Comparison of ENCODE assay signal across 1 cellular context in the genomic region with DNA sequence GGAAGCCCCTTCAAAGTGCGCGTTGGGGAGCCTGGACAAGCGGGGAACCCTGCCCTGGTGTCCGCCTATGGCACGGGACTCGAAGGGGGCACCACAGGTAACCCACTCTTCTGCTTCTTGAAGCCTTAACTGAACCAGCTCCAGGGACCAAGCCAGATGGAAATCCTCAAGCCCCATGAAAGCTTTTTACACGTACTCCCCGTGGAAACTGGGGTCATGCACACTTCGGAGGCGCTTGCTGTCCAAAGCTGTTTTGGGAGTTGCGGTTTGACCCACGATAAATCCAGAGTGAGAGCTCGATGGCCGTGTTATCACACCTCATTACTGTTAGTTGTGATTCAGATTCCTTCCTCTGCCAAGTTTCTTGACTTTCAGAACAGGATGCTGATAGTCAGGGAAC.
TF ChIP-seq lines count a peak whose summit lies in the region.

No MANE protein-coding gene starts in this region.

TF ChIP-seq in WTC11, 78 proteins besides CTCF, POLR2A, EP300 and RAD21 (continued from another document):
- TF ChIP-seq, protein P1, sequence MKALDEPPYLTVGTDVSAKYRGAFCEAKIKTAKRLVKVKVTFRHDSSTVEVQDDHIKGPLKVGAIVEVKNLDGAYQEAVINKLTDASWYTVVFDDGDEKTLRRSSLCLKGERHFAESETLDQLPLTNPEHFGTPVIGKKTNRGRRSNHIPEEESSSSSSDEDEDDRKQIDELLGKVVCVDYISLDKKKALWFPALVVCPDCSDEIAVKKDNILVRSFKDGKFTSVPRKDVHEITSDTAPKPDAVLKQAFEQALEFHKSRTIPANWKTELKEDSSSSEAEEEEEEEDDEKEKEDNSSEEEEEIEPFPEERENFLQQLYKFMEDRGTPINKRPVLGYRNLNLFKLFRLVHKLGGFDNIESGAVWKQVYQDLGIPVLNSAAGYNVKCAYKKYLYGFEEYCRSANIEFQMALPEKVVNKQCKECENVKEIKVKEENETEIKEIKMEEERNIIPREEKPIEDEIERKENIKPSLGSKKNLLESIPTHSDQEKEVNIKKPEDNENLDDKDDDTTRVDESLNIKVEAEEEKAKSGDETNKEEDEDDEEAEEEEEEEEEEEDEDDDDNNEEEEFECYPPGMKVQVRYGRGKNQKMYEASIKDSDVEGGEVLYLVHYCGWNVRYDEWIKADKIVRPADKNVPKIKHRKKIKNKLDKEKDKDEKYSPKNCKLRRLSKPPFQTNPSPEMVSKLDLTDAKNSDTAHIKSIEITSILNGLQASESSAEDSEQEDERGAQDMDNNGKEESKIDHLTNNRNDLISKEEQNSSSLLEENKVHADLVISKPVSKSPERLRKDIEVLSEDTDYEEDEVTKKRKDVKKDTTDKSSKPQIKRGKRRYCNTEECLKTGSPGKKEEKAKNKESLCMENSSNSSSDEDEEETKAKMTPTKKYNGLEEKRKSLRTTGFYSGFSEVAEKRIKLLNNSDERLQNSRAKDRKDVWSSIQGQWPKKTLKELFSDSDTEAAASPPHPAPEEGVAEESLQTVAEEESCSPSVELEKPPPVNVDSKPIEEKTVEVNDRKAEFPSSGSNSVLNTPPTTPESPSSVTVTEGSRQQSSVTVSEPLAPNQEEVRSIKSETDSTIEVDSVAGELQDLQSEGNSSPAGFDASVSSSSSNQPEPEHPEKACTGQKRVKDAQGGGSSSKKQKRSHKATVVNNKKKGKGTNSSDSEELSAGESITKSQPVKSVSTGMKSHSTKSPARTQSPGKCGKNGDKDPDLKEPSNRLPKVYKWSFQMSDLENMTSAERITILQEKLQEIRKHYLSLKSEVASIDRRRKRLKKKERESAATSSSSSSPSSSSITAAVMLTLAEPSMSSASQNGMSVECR (CRISPR knock-in tag; IDR thresholded peaks at IDR 0.05; ENCODE audit: borderline replicate concordance), result no peak
- no peak for TF ChIP-seq ZNF396 (CRISPR knock-in tag; IDR thresholded peaks at IDR 0.05; ENCODE audit: borderline replicate concordance)
- TF ChIP-seq JAZF1 (CRISPR knock-in tag; IDR thresholded peaks at IDR 0.05), result no peak
- TF ChIP-seq ATF1 (CRISPR knock-in tag; IDR thresholded peaks at IDR 0.05), result no peak
- TF ChIP-seq, protein P2, sequence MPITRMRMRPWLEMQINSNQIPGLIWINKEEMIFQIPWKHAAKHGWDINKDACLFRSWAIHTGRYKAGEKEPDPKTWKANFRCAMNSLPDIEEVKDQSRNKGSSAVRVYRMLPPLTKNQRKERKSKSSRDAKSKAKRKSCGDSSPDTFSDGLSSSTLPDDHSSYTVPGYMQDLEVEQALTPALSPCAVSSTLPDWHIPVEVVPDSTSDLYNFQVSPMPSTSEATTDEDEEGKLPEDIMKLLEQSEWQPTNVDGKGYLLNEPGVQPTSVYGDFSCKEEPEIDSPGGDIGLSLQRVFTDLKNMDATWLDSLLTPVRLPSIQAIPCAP (CRISPR knock-in tag; IDR thresholded peaks at IDR 0.05), result no peak
- TF ChIP-seq TP53 (CRISPR knock-in tag; IDR thresholded peaks at IDR 0.05), result no peak
- no peak for TF ChIP-seq ERG (CRISPR knock-in tag; IDR thresholded peaks at IDR 0.05)
- TF ChIP-seq GTF2I (CRISPR knock-in tag; conservative IDR thresholded peaks at IDR 0.05), result no peak
- TF ChIP-seq HMGA2 (CRISPR knock-in tag; IDR thresholded peaks at IDR 0.05), result no peak
- TF ChIP-seq USF2 (CRISPR knock-in tag; IDR thresholded peaks at IDR 0.05), result no peak
- TF ChIP-seq, protein P3, sequence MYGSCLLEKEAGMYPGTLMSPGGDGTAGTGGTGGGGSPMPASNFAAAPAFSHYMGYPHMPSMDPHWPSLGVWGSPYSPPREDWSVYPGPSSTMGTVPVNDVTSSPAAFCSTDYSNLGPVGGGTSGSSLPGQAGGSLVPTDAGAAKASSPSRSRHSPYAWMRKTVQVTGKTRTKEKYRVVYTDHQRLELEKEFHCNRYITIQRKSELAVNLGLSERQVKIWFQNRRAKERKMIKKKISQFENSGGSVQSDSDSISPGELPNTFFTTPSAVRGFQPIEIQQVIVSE (CRISPR knock-in tag; IDR thresholded peaks at IDR 0.05; ENCODE audit: borderline replicate concordance), result no peak
- no peak for TF ChIP-seq FOXJ3 (CRISPR knock-in tag; IDR thresholded peaks at IDR 0.05; ENCODE audit: borderline replicate concordance)
